Comparison of ENCODE assay signal across 11 cellular contexts in genomic region chr17:75557075-75557851, GRCh38. TPM values are rescaled to one million over a fixed set of nuclear protein-coding genes. Genes with fewer than 3 reads are reported as not detected.
DNase-seq lines count a peak whose midpoint lies in the region; ATAC-seq, FAIRE-seq and TF ChIP-seq lines count a peak whose summit lies in the region.
"Had no signal": no experiment of that assay in that cellular context is flagged by ENCODE, and none has a peak within 500 bp of the region (broad histone marks: within the 10 kb centered on the region; RNA-seq: fewer than 3 reads in every experiment).

No MANE protein-coding gene starts in this region.

- H3K27ac ChIP-seq in right atrium auricular region (peak overlapping the region in 1 of 2 donors; percentile 29), GM12878 (ENCODE audit: control insufficient read depth, insufficient read depth) (no peak overlapping the region), upper lobe of right lung (peak overlapping the region; percentile 42), esophagus squamous epithelium (peak overlapping the region in 1 of 4 donors; percentile 10)

- no peaks in the 10 kb centered on the region for H4K20me1 ChIP-seq in GM12878 (ENCODE audit: control insufficient read depth, insufficient read depth)

- POLR2A ChIA-PET in GM12878 (lab: Charles Lee): no interaction called here

- no peak for FAIRE-seq in GM12878 (lab: Jason Lieb, UNC)

- TF ChIP-seq CTCF in right atrium auricular region (IDR thresholded peaks at IDR 0.05) (no peak), GM12878 (IDR thresholded peaks at IDR 0.05 in 2 of 3, conservative IDR thresholded peaks at IDR 0.05 in 1 of 3; ENCODE audit: control insufficient read depth in 2 of 3, extremely low read depth in 1 of 3, insufficient read depth in 1 of 3, low read depth in 3 of 3, low read length in 3 of 3) (no peak), upper lobe of right lung (IDR thresholded peaks at IDR 0.05) (no peak), esophagus squamous epithelium (IDR thresholded peaks at IDR 0.05) (no peak)

- H2AFZ ChIP-seq in GM12878 (ENCODE audit: control insufficient read depth, low read depth, low read length): no peak overlapping the region

- H3K4me2 ChIP-seq in GM12878 (ENCODE audit: control insufficient read depth, insufficient read depth): no peak overlapping the region

- SMC1A ChIA-PET in GM12878 (lab: Charles Lee; ENCODE audit: uncharacterized antibody, unreplicated experiment): interaction anchor here (0.6 kb wide), 1 partner anchor 127 kb away, joined by 3 read pairs; no protein-coding TSS in a partner anchor

- RAD21 ChIA-PET in GM12878 (lab: Charles Lee; ENCODE audit: unreplicated experiment): no interaction called here

- TF ChIP-seq POLR2A in GM12878 (IDR thresholded peaks at IDR 0.05; ENCODE audit: low read depth, low read length): no peak
- no peak for TF ChIP-seq POLR2A in esophagus squamous epithelium (IDR thresholded peaks at IDR 0.05)

- DNase-seq in Right ventricle myocardium superior (no peak), right atrium auricular region (ENCODE audit: low spot score) (no peak), GM12878 (ENCODE audit: low read depth, low spot score) (no peak), left kidney (ENCODE audit: low read depth, low spot score) (peak; percentile 96), upper lobe of right lung (peak; percentile 87), GDM1 (lab: John Stamatoyannopoulos, UW) (no peak), esophagus squamous epithelium (lab: John Stamatoyannopoulos, UW) (no peak)
- DNase-seq: stimulated activated naive B cell treated with anti-CD40 and anti-IgM and Interleukin-4, amounts not matched to agents 10 μg/mL and 1 μg/mL and 100 μg/mL, for 72 hours had no signal

- no peaks in the 10 kb centered on the region for H3K79me2 ChIP-seq in GM12878 (ENCODE audit: control insufficient read depth, insufficient read depth, low read length)

- CTCF ChIA-PET in GM12878 (lab: Yijun Ruan, JAX): no interaction called here

- intact Hi-C loops in Right ventricle myocardium superior (cut with DNase I) (no loop called here), GM12878 (cut with micrococcal nuclease; ENCODE audit: unreplicated experiment) (no loop called here), upper lobe of right lung (cut with DNase I) (no loop called here), esophagus squamous epithelium (cut with DNase I) (no loop called here)

- ATAC-seq in Right ventricle myocardium superior (ENCODE audit: poor library complexity) (peak; percentile 53), GM12878 (peak; percentile 54; the same call in 2 of the 3 replicates), upper lobe of right lung (peak; percentile 84), HG03571 (IDR thresholded peaks at IDR 0.05; ENCODE audit: unreplicated experiment) (no peak)
- ATAC-seq: activated T-helper 17 cell treated with anti-CD3 and anti-CD28 coated beads, Interleukin-2, amount 50 U/mL, for 72 hours had no signal

- in situ Hi-C loops in GM12878 (cut with MboI): no loop called here

- H3K4me3 ChIP-seq in right atrium auricular region: no peak overlapping the region
- no peak overlapping the region for H3K4me3 ChIP-seq in GM12878
- no peak overlapping the region for H3K4me3 ChIP-seq in upper lobe of right lung
- H3K4me3 ChIP-seq in esophagus squamous epithelium: no peak overlapping the region
- H3K4me3 ChIP-seq: HAP-1 had no signal

- H3K27me3 ChIP-seq in right atrium auricular region: no peaks in the 10 kb centered on the region
- no peaks in the 10 kb centered on the region for H3K27me3 ChIP-seq in GM12878 (replicated peaks in 1 of 2; ENCODE audit: control insufficient read depth in 2 of 2, insufficient read depth in 2 of 2, low read length in 1 of 2)
- no peaks in the 10 kb centered on the region for H3K27me3 ChIP-seq in upper lobe of right lung
- no peaks in the 10 kb centered on the region for H3K27me3 ChIP-seq in esophagus squamous epithelium

- H3K9me3 ChIP-seq in right atrium auricular region: no peaks in the 10 kb centered on the region
- H3K9me3 ChIP-seq in GM12878 (replicated peaks; ENCODE audit: control insufficient read depth, insufficient read depth, low read length): no peaks in the 10 kb centered on the region
- H3K9me3 ChIP-seq in upper lobe of right lung: no peaks in the 10 kb centered on the region
- H3K9me3 ChIP-seq in esophagus squamous epithelium: no peaks in the 10 kb centered on the region
- H3K9me3 ChIP-seq: HAP-1 had no signal

- H3K36me3 ChIP-seq in right atrium auricular region (no peaks in the 10 kb centered on the region), GM12878 (ENCODE audit: control insufficient read depth in 2 of 2, insufficient read depth in 2 of 2, low read length in 1 of 2) (no peaks in the 10 kb centered on the region), upper lobe of right lung (peaks cover 10% of the 10 kb centered on the region), esophagus squamous epithelium (peaks cover 0 to 59% (median 0%) of the 10 kb centered on the region in 3 donors)
- H3K36me3 ChIP-seq: HAP-1 had no signal

- no peak overlapping the region for H3K9ac ChIP-seq in GM12878 (ENCODE audit: control insufficient read depth, insufficient read depth, low read length)

- no peak for TF ChIP-seq EP300 in GM12878 (IDR thresholded peaks at IDR 0.05; ENCODE audit: borderline replicate concordance in 1 of 2, control insufficient read depth in 1 of 2, low read depth in 2 of 2, low read length in 2 of 2)

- WGBS in GM12878 (ENCODE audit: insufficient coverage, insufficient replicate concordance, low lambda C conversion rate, missing lambda C conversion rate): 33% methylated on average over 15 of the region's 15 CpGs
- 58 to 73% methylated on average over 2 to 3 of the region's 15 CpGs for WGBS in esophagus squamous epithelium, 2 donors

- BruUV-seq in GM12878 (replicated peaks; lab: Mats Ljungman, UMichigan): no TSS peak

- H3K4me1 ChIP-seq in right atrium auricular region (peaks cover 0 to 19% of the 10 kb centered on the region in 2 donors), GM12878 (ENCODE audit: control insufficient read depth, insufficient read depth, low read length) (no peaks in the 10 kb centered on the region), upper lobe of right lung (peaks cover 11% of the 10 kb centered on the region), esophagus squamous epithelium (peaks cover 0 to 10% (median 0%) of the 10 kb centered on the region in 3 donors)
- H3K4me1 ChIP-seq: HAP-1 had no signal

- no peak for TF ChIP-seq RAD21 in GM12878 (IDR thresholded peaks at IDR 0.05; ENCODE audit: insufficient read depth, low read depth, low read length)

RNA-seq across cellular contexts. Expression of gene MYO15B, which starts 30.3 kb away (rescaled TPM):
- total RNA-seq in Right ventricle myocardium superior (37.1 TPM), right atrium auricular region (10 to 100 TPM; 29.3 to 34.3 TPM), GM12878 (2014; rRNA removed) (4.3 and 6.7 TPM in 2 replicates), GM12878 (2014; rRNA removed; fragmentation: Illumina TruSeq; extraction: Trizol) (2.3 and 2.7 TPM in 2 replicates), GM12878 (2021) (12.3 and 15.4 TPM in 2 replicates), upper lobe of right lung (193 TPM), esophagus squamous epithelium (10 to 100 TPM in 2 of 4 donors, 1 to 10 TPM in 2; 6.3 to 60.7 (median 10.4) TPM)
- 43.1 and 49.0 TPM in 2 replicates for total RNA-seq in GM12878 (2013; cell fraction: nucleolus; rRNA removed)
- 3.0 TPM for polyA plus RNA-seq in GM12878 (2011; ENCODE audit: low read depth)
- polyA plus RNA-seq in GM12878 (2011; rRNA removed) (0.67 and 0.82 TPM in 2 replicates), GM12878 (2014; fragmentation: Illumina TruSeq; extraction: Trizol) (2.1 and 3.6 TPM in 2 replicates), GM12878 (2014; fragmentation: Nextera tagmentation; extraction: Ambion mirVana) (under 1 TPM in 1 of 2 experiments, not detected in 1; 0.82 TPM), GM12878 (2014; rRNA removed) (9.0 and 11.1 TPM in 2 replicates), GM12878 (2016; fragmentation: Nextera tagmentation; extraction: Ambion mirVana) (1 to 10 TPM; 1.2 to 1.3 TPM)
- 0.73 and 0.92 TPM in 2 replicates for polyA plus RNA-seq in GM12878 (2011; cell fraction: cytosol; rRNA removed)
- polyA plus RNA-seq in GM12878 (2011; cell fraction: nucleus; rRNA removed): 16.5 and 17.3 TPM in 2 replicates
- polyA plus RNA-seq in GM12878 (2012): 14.4 and 19.5 TPM in 2 replicates
- 0.59 and 0.62 TPM in 2 replicates for polyA minus RNA-seq in GM12878 (2011; rRNA and poly(A)+ RNA removed)
- polyA minus RNA-seq in GM12878 (2011; cell fraction: cytosol; rRNA and poly(A)+ RNA removed): not detected in 2 replicates
- 3.1 and 7.0 TPM in 2 replicates for polyA minus RNA-seq in GM12878 (2011; cell fraction: nucleus; rRNA and poly(A)+ RNA removed)

RNA-seq across cellular contexts. Expression of gene LLGL2, which starts 31.8 kb away (rescaled TPM):
- 3.6 TPM for total RNA-seq in Right ventricle myocardium superior
- total RNA-seq in right atrium auricular region: 1 to 10 TPM; 4.1 to 8.5 TPM
- 13.4 and 45.4 TPM in 2 replicates for total RNA-seq in GM12878 (2013; cell fraction: nucleolus; rRNA removed)
- total RNA-seq in GM12878 (2014; rRNA removed): 5.0 and 6.5 TPM in 2 replicates
- total RNA-seq in GM12878 (2014; rRNA removed; fragmentation: Illumina TruSeq; extraction: Trizol): 1.8 and 2.0 TPM in 2 replicates
- 6.3 and 7.6 TPM in 2 replicates for total RNA-seq in GM12878 (2021)
- 1.7 TPM for polyA plus RNA-seq in GM12878 (2011; ENCODE audit: low read depth)
- polyA plus RNA-seq in GM12878 (2011; rRNA removed): 1.7 and 3.3 TPM in 2 replicates
- 4.1 and 6.8 TPM in 2 replicates for polyA plus RNA-seq in GM12878 (2011; cell fraction: cytosol; rRNA removed)
- 18.8 and 24.8 TPM in 2 replicates for polyA plus RNA-seq in GM12878 (2011; cell fraction: nucleus; rRNA removed)
- polyA plus RNA-seq in GM12878 (2012): 4.9 and 7.6 TPM in 2 replicates
- 9.9 TPM in 1 of 2 replicates, not detected in the other for polyA plus RNA-seq in GM12878 (2014; fragmentation: Illumina TruSeq; extraction: Trizol)
- under 1 TPM; 0.21 to 0.75 TPM for polyA plus RNA-seq in GM12878 (2014; fragmentation: Nextera tagmentation; extraction: Ambion mirVana)
- polyA plus RNA-seq in GM12878 (2014; rRNA removed): 5.8 and 7.4 TPM in 2 replicates
- 1 to 10 TPM; 4.1 to 5.0 TPM for polyA plus RNA-seq in GM12878 (2016; fragmentation: Nextera tagmentation; extraction: Ambion mirVana)
- 2.0 and 7.0 TPM in 2 replicates for polyA minus RNA-seq in GM12878 (2011; rRNA and poly(A)+ RNA removed)
- polyA minus RNA-seq in GM12878 (2011; cell fraction: cytosol; rRNA and poly(A)+ RNA removed): 7.4 and 7.5 TPM in 2 replicates
- polyA minus RNA-seq in GM12878 (2011; cell fraction: nucleus; rRNA and poly(A)+ RNA removed): 4.4 and 5.7 TPM in 2 replicates
- 133 TPM for total RNA-seq in upper lobe of right lung
- total RNA-seq in esophagus squamous epithelium: 100 to 1,000 TPM in 1 of 4 donors, 10 to 100 TPM in 3; 40.0 to 101 (median 67.3) TPM

RNA-seq across cellular contexts. Expression of gene TSEN54, which starts 40.9 kb away (rescaled TPM):
- total RNA-seq in Right ventricle myocardium superior (5.6 TPM), right atrium auricular region (10 to 100 TPM in 1 of 2 donors, 1 to 10 TPM in 1; 9.6 to 13.8 TPM), GM12878 (2014; rRNA removed) (42.1 and 43.2 TPM in 2 replicates), GM12878 (2014; rRNA removed; fragmentation: Illumina TruSeq; extraction: Trizol) (21.4 and 26.1 TPM in 2 replicates), GM12878 (2021) (37.3 and 41.2 TPM in 2 replicates), upper lobe of right lung (21.6 TPM), esophagus squamous epithelium (10 to 100 TPM; 18.3 to 33.2 (median 23.1) TPM)
- total RNA-seq in GM12878 (2013; cell fraction: nucleolus; rRNA removed): 16.4 and 19.8 TPM in 2 replicates
- 12.7 TPM for polyA plus RNA-seq in GM12878 (2011; ENCODE audit: low read depth)
- polyA plus RNA-seq in GM12878 (2011; rRNA removed) (25.4 and 45.7 TPM in 2 replicates), GM12878 (2014; fragmentation: Illumina TruSeq; extraction: Trizol) (22.9 and 29.5 TPM in 2 replicates), GM12878 (2014; fragmentation: Nextera tagmentation; extraction: Ambion mirVana) (10 to 100 TPM in 1 of 2 experiments, 1 to 10 TPM in 1; 7.1 to 23.1 TPM), GM12878 (2014; rRNA removed) (42.4 and 52.2 TPM in 2 replicates), GM12878 (2016; fragmentation: Nextera tagmentation; extraction: Ambion mirVana) (10 to 100 TPM; 41.1 to 48.0 TPM)
- polyA plus RNA-seq in GM12878 (2011; cell fraction: cytosol; rRNA removed): 41.7 and 53.0 TPM in 2 replicates
- 54.8 and 62.1 TPM in 2 replicates for polyA plus RNA-seq in GM12878 (2011; cell fraction: nucleus; rRNA removed)
- polyA plus RNA-seq in GM12878 (2012): 20.1 and 23.9 TPM in 2 replicates
- 25.9 and 32.6 TPM in 2 replicates for polyA minus RNA-seq in GM12878 (2011; rRNA and poly(A)+ RNA removed)
- 6.8 and 18.3 TPM in 2 replicates for polyA minus RNA-seq in GM12878 (2011; cell fraction: cytosol; rRNA and poly(A)+ RNA removed)
- 7.5 and 13.1 TPM in 2 replicates for polyA minus RNA-seq in GM12878 (2011; cell fraction: nucleus; rRNA and poly(A)+ RNA removed)

RNA-seq across cellular contexts. Expression of gene CASKIN2, which starts 41.9 kb away (rescaled TPM):
- total RNA-seq in Right ventricle myocardium superior: 33.3 TPM
- 10 to 100 TPM; 18.3 to 28.7 TPM for total RNA-seq in right atrium auricular region
- 0.65 and 2.0 TPM in 2 replicates for total RNA-seq in GM12878 (2013; cell fraction: nucleolus; rRNA removed)
- total RNA-seq in GM12878 (2014; rRNA removed): 0.44 and 1.4 TPM in 2 replicates
- total RNA-seq in GM12878 (2014; rRNA removed; fragmentation: Illumina TruSeq; extraction: Trizol): 0.18 and 0.23 TPM in 2 replicates
- total RNA-seq in GM12878 (2021): 0.80 and 1.8 TPM in 2 replicates
- 0.39 TPM for polyA plus RNA-seq in GM12878 (2011; ENCODE audit: low read depth)
- polyA plus RNA-seq in GM12878 (2011; rRNA removed): 0.10 TPM in 1 of 2 replicates, not detected in the other
- 0.03 and 0.12 TPM in 2 replicates for polyA plus RNA-seq in GM12878 (2011; cell fraction: cytosol; rRNA removed)
- 0.59 and 0.84 TPM in 2 replicates for polyA plus RNA-seq in GM12878 (2011; cell fraction: nucleus; rRNA removed)
- polyA plus RNA-seq in GM12878 (2012): 0.31 and 0.46 TPM in 2 replicates
- polyA plus RNA-seq in GM12878 (2014; fragmentation: Illumina TruSeq; extraction: Trizol): 0.14 and 0.16 TPM in 2 replicates
- polyA plus RNA-seq in GM12878 (2014; fragmentation: Nextera tagmentation; extraction: Ambion mirVana): under 1 TPM in 1 of 2 experiments, not detected in 1; 0.02 TPM
- 0.93 and 2.7 TPM in 2 replicates for polyA plus RNA-seq in GM12878 (2014; rRNA removed)
- under 1 TPM; 0.44 to 0.56 TPM for polyA plus RNA-seq in GM12878 (2016; fragmentation: Nextera tagmentation; extraction: Ambion mirVana)
- not detected in 2 replicates for polyA minus RNA-seq in GM12878 (2011; rRNA and poly(A)+ RNA removed)
- polyA minus RNA-seq in GM12878 (2011; cell fraction: cytosol; rRNA and poly(A)+ RNA removed): not detected in 2 replicates
- 0.12 and 0.57 TPM in 2 replicates for polyA minus RNA-seq in GM12878 (2011; cell fraction: nucleus; rRNA and poly(A)+ RNA removed)
- 101 TPM for total RNA-seq in upper lobe of right lung
- 10 to 100 TPM in 3 of 4 donors, 1 to 10 TPM in 1; 9.5 to 12.2 (median 10.4) TPM for total RNA-seq in esophagus squamous epithelium

Comparison
In these comparisons a context has a peak if more than half of its experiments do, and no peak if none do; other contexts are left out.
1. DNase-seq: peak in left kidney (single experiment) and upper lobe of right lung (single experiment); none in Right ventricle myocardium superior (single experiment), right atrium auricular region (single experiment), GM12878 (single experiment), GDM1 (single experiment) and esophagus squamous epithelium (single experiment).